Comparison of ENCODE assay signal across 10 cellular contexts in the genomic region with DNA sequence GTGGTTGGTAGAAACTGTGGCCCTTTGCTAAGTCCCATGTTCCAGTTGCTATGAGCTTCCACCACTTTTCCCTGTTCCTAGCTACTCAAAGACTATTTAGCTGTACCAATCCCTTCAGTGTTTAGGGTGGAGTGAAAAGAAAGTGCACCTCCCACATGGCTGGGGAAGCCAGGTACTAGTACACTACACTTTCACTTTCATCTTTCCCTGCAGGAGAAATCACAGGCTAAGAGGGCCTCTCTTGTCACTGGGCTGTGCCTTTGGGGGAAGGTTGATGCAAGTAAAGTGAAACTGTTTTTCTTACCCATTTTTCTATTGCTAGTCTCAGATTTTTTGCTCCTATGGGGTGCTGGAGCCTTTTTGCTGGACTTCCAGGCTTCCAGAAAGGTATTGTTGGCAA. TPM values are rescaled to one million over a fixed set of nuclear protein-coding genes. Genes with fewer than 3 reads are reported as not detected.
DNase-seq lines count a peak whose midpoint lies in the region; ATAC-seq, FAIRE-seq and TF ChIP-seq lines count a peak whose summit lies in the region.
"Had no signal": no experiment of that assay in that cellular context is flagged by ENCODE, and none has a peak within 500 bp of the region (broad histone marks: within the 10 kb centered on the region; RNA-seq: fewer than 3 reads in every experiment).

No MANE protein-coding gene starts in this region.

- DNase-seq in T-helper 17 cell (no peak), fibroblast of villous mesenchyme (ENCODE audit: low read depth) (peak; percentile 43), NCI-H524 treated with DMSO at 0.1 percent for 48 hours (lab: John Stamatoyannopoulos, UW) (no peak), occipital lobe (lab: John Stamatoyannopoulos, UW) (no peak), LoVo (ENCODE audit: low spot score) (no peak), NCI-H1436 (lab: John Stamatoyannopoulos, UW) (no peak)
- DNase-seq: NCI-H1694, Peyer's patch had no signal

- peak; percentile 87 for FAIRE-seq in A204.1 (lab: Jason Lieb, UNC)

- H3K27ac Mint-ChIP-seq in T-helper 17 cell = no peak overlapping the region

- H3K27me3 Mint-ChIP-seq in T-helper 17 cell = no peaks in the 10 kb centered on the region

- H3K4me3 ChIP-seq in fibroblast of villous mesenchyme (ENCODE audit: low read depth, low read length) = no peak overlapping the region
- H3K4me3 ChIP-seq: Peyer's patch had no signal

- peaks cover 16% of the 10 kb centered on the region for H3K4me1 Mint-ChIP-seq in T-helper 17 cell

- peaks cover 6% of the 10 kb centered on the region for H3K9me3 ChIP-seq in T-helper 17 cell (ENCODE audit: control insufficient read depth, low read length, poor library complexity, severe bottlenecking)

- peaks cover 3% of the 10 kb centered on the region for H3K36me3 Mint-ChIP-seq in T-helper 17 cell (ENCODE audit: low read depth)

- ATAC-seq in GM19351 (IDR thresholded peaks at IDR 0.05; ENCODE audit: unreplicated experiment) (peak; percentile 49), T-helper 17 cell (peak; percentile 32)

- no peak for TF ChIP-seq CTCF in fibroblast of villous mesenchyme (IDR thresholded peaks at IDR 0.05; ENCODE audit: insufficient read depth, low read depth, low read length)

- H3K4me3 Mint-ChIP-seq in T-helper 17 cell = peak overlapping the region; percentile 56

RNA-seq across cellular contexts. Expression of gene CKS2, which starts 33.5 kb away (rescaled TPM):
- total RNA-seq in T-helper 17 cell (10 to 100 TPM; 11.9 to 18.1 TPM), fibroblast of villous mesenchyme (78.0 and 228 TPM in 2 replicates), occipital lobe (34.3 TPM)

RNA-seq across cellular contexts. Expression of gene SECISBP2, which starts 40.8 kb away (rescaled TPM):
- total RNA-seq in T-helper 17 cell (100 to 1,000 TPM; 106 to 115 TPM), fibroblast of villous mesenchyme (23.3 and 27.4 TPM in 2 replicates), occipital lobe (81.3 TPM)
